ENCODE assay signal across 18 cellular contexts in the genomic region with DNA sequence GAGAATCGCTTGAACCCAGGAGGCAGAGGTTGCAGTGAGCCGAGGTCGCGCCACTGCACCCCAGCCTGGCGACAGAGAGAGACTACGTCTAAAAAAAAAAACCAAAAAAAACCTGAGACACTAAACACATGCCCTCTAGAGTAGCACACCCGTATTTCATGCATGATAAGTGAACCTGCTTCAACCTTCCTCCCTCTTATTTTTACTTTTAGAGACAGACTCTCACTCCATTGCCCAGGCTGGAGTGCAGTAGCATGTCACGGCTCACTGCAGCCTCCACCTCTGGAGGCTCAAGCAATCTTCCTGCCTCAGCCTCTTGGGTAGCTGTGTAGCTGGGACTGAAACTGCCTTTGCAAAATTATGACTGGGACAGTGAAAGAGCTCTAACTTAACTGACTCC. TPM values are rescaled to one million over a fixed set of nuclear protein-coding genes. Genes with fewer than 3 reads are reported as not detected.
DNase-seq lines count a peak whose midpoint lies in the region; ATAC-seq and TF ChIP-seq lines count a peak whose summit lies in the region.
"Had no signal": no experiment of that assay in that cellular context is flagged by ENCODE, and none has a peak within 500 bp of the region (broad histone marks: within the 10 kb centered on the region; RNA-seq: fewer than 3 reads in every experiment).

No MANE protein-coding gene starts in this region.

- no peak overlapping the region for H3K4me3 ChIP-seq in BLaER1 treated with 17β-estradiol and CSF1 and Interleukin-3, amounts not matched to agents 10 nM and 100 nM
- no peak overlapping the region for H3K4me3 ChIP-seq in ovary
- H3K4me3 ChIP-seq: HAP-1, testis had no signal

- TF ChIP-seq CTCF in ovary (IDR thresholded peaks at IDR 0.05): no peak

- no peaks in the 10 kb centered on the region for H4K20me1 ChIP-seq in BLaER1 treated with 17β-estradiol and CSF1 and Interleukin-3, amounts not matched to agents 10 nM and 100 nM

- H3K4me2 ChIP-seq in BLaER1 treated with 17β-estradiol and CSF1 and Interleukin-3, amounts not matched to agents 10 nM and 100 nM: peak overlapping the region in 10 of 11 experiments; percentile 9 to 54 (median 40); a peak in 16 of 22 replicates

- ATAC-seq in GM18868 (IDR thresholded peaks at IDR 0.05; ENCODE audit: unreplicated experiment) (peak; percentile 31), HG02798 (IDR thresholded peaks at IDR 0.05; ENCODE audit: poor library complexity, unreplicated experiment) (peak; percentile 30)
- ATAC-seq: activated naive CD8-positive, alpha-beta T cell treated with anti-CD3 and anti-CD28 coated beads, Interleukin-2, amount 50 U/mL, for 24 hours had no signal

- H3K27me3 ChIP-seq in BLaER1 treated with 17β-estradiol and CSF1 and Interleukin-3, amounts not matched to agents 10 nM and 100 nM: no peaks in the 10 kb centered on the region
- H3K27me3 ChIP-seq in ovary: no peaks in the 10 kb centered on the region
- H3K27me3 ChIP-seq: testis had no signal

- H3K27ac ChIP-seq in BLaER1 treated with 17β-estradiol and CSF1 and Interleukin-3, amounts not matched to agents 10 nM and 100 nM: no peak overlapping the region
- H3K27ac ChIP-seq in ovary: no peak overlapping the region
- H3K27ac ChIP-seq: testis had no signal

- H3K36me3 ChIP-seq in BLaER1 treated with 17β-estradiol and CSF1 and Interleukin-3, amounts not matched to agents 10 nM and 100 nM: no peaks in the 10 kb centered on the region
- H3K36me3 ChIP-seq in ovary: no peaks in the 10 kb centered on the region
- H3K36me3 ChIP-seq: HAP-1 had no signal

- H3K9ac ChIP-seq in BLaER1 treated with 17β-estradiol and CSF1 and Interleukin-3, amounts not matched to agents 10 nM and 100 nM: no peak overlapping the region

- H3K9me3 ChIP-seq in BLaER1 treated with 17β-estradiol and CSF1 and Interleukin-3, amounts not matched to agents 10 nM and 100 nM (replicated peaks in 1 of 11): peaks cover 0 to 2% (median 0%) of the 10 kb centered on the region in 11 experiments; a peak in 2 of 22 replicates
- H3K9me3 ChIP-seq in ovary: no peaks in the 10 kb centered on the region
- H3K9me3 ChIP-seq: HAP-1, testis had no signal

- WGBS in ovary, 3 donors: 59 to 71% (median 65%) methylated on average over 8 of the region's 8 CpGs

- no peak for TF ChIP-seq EP300 in ovary (IDR thresholded peaks at IDR 0.05)

- DNase-seq in NAMALWA (ENCODE audit: low spot score) (peak; percentile 76), NCI-H2227 (lab: John Stamatoyannopoulos, UW; ENCODE audit: unreplicated experiment) (no peak), ovary (no peak), DMS53 (lab: John Stamatoyannopoulos, UW) (no peak)
- no peak for DNase-seq in activated CD4-positive, alpha-beta T cell treated with anti-CD3 and anti-CD28 coated beads for 4 hours
- DNase-seq: activated CD4-positive, alpha-beta T cell treated with anti-CD3 and anti-CD28 coated beads for 1 hour; activated naive CD8-positive, alpha-beta T cell treated with anti-CD3 and anti-CD28 coated beads, Interleukin-2, amount 50 U/mL, for 24 hours; activated T-cell treated with anti-CD3 and anti-CD28 coated beads for 4 hours; cerebellar nuclear complex; kidney; NCI-H526; posterior cingulate gyrus; stimulated activated CD4-positive, alpha-beta T cell treated with anti-CD3 and anti-CD28 coated beads, Interleukin-15, amount 100 ng/mL, for 24 hours; testis had no signal

- intact Hi-C loops in ovary (cut with DNase I): loop anchor here in 3 of 4 donors (1.0 to 10.0 kb wide), 5 partner anchors 18 to 1298 kb away; a partner anchor contains a TSS

- no peak for TF ChIP-seq POLR2A in ovary (IDR thresholded peaks at IDR 0.05)

- H3K4me1 ChIP-seq in BLaER1 treated with 17β-estradiol and CSF1 and Interleukin-3, amounts not matched to agents 10 nM and 100 nM: peaks cover 29 to 52% (median 35%) of the 10 kb centered on the region in 10 experiments
- no peaks in the 10 kb centered on the region for H3K4me1 ChIP-seq in ovary (ENCODE audit: insufficient read depth)
- H3K4me1 ChIP-seq: HAP-1 had no signal

RNA-seq across cellular contexts. Expression of a gene that starts 17.6 kb away (rescaled TPM):
- total RNA-seq in ovary: 10 to 100 TPM; 24.1 to 43.8 (median 33.8) TPM
- polyA plus RNA-seq in ovary: 10 to 100 TPM; 28.3 to 41.5 TPM

RNA-seq across cellular contexts. Expression of a gene that starts 55.8 kb away (rescaled TPM):
- total RNA-seq in ovary: 100 to 1,000 TPM in 5 of 7 donors, 10 to 100 TPM in 2; 41.4 to 167 (median 137) TPM
- 100 to 1,000 TPM; 162 to 302 TPM for polyA plus RNA-seq in ovary
